In the genomic region with DNA sequence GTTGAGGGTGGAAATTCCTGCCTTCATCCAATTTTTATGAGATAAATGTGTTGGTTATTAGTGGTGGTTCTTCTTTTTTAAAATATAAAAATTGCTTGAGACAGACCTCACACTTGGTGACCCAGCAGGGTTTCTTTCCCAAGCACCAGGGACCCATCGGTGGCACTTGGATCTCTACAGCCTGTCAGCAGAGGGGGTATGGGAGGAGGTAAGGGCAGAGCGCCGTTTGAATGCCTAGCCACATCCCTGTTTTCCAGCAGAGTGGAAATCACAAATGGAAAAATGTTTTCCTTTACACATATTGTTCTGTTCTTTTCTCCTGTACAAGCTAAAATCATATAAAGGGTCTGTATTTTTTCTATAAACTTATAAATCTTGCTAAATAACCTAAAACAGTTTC, we compare ENCODE assay signal across 16 cellular contexts.
DNase-seq lines count a peak whose midpoint lies in the region; ATAC-seq and TF ChIP-seq lines count a peak whose summit lies in the region.
"Had no signal": no experiment of that assay in that cellular context is flagged by ENCODE, and none has a peak within 500 bp of the region (broad histone marks: within the 10 kb centered on the region; RNA-seq: fewer than 3 reads in every experiment).

No MANE protein-coding gene starts in this region.

- no peak for DNase-seq in AG04449 (ENCODE audit: low read depth, low spot score)
- no peak for DNase-seq in Karpas-422
- DNase-seq in epithelial cell of prostate (ENCODE audit: low read depth, low spot score): no peak
- no peak for DNase-seq in psoas muscle
- DNase-seq in GM23338 (ENCODE audit: low spot score): no peak
- no peak for DNase-seq in caudate nucleus (lab: John Stamatoyannopoulos, UW)
- DNase-seq: AML-193; central memory CD4-positive, alpha-beta T cell; NCI-H2227 treated with DMSO at 0.1 percent for 48 hours; stimulated activated naive CD4-positive, alpha-beta T cell treated with Interleukin-2 at 50 U/mL for 16 hours; T-cell had no signal

- H4K20me1 ChIP-seq in Karpas-422 (ENCODE audit: insufficient read depth, low read depth, low read length) (no peaks in the 10 kb centered on the region), GM23338 (replicated peaks; ENCODE audit: insufficient read depth) (no peaks in the 10 kb centered on the region)

- POLR2A ChIA-PET in AG04449 (lab: Yijun Ruan, JAX): interaction anchor here (1.6 kb wide), 1 partner anchor 248 kb away, joined by 4 read pairs; the partner anchor contains the start of gene NR3C1

- no peak overlapping the region for H3K27ac Mint-ChIP-seq in GM23338
- H3K27ac Mint-ChIP-seq: activated naive CD4-positive, alpha-beta T cell treated with anti-CD3 and anti-CD28 coated beads, Interleukin-2, amount 50 U/mL, for 24 hours; neural progenitor cell; T-cell had no signal

- H3F3A ChIP-seq in GM23338 (replicated peaks; ENCODE audit: low read depth): no peaks in the 10 kb centered on the region

- intact Hi-C loops in psoas muscle (cut with DNase I): no loop called here

- WGBS in psoas muscle, 3 donors: 47 to 55% (median 49%) methylated on average over 3 of the region's 3 CpGs

- H3K9me3 ChIP-seq in Karpas-422 (ENCODE audit: low read length) (no peaks in the 10 kb centered on the region), psoas muscle (no peaks in the 10 kb centered on the region)

- no peaks in the 10 kb centered on the region for H3K27me3 Mint-ChIP-seq in GM23338 (ENCODE audit: insufficient read depth, low read depth, poor library complexity)
- H3K27me3 Mint-ChIP-seq: activated naive CD4-positive, alpha-beta T cell treated with anti-CD3 and anti-CD28 coated beads, Interleukin-2, amount 50 U/mL, for 24 hours; T-cell had no signal

- no peaks in the 10 kb centered on the region for H3K9me3 Mint-ChIP-seq in GM23338
- H3K9me3 Mint-ChIP-seq: activated naive CD4-positive, alpha-beta T cell treated with anti-CD3 and anti-CD28 coated beads, Interleukin-2, amount 50 U/mL, for 24 hours; neural progenitor cell; T-cell had no signal

- H3K4me3 ChIP-seq in AG04449 (ENCODE audit: low read depth, low read length) (no peak overlapping the region), Karpas-422 (ENCODE audit: low read length) (no peak overlapping the region), psoas muscle (no peak overlapping the region), GM23338 (no peak overlapping the region)
- H3K4me3 ChIP-seq: K562, neural progenitor cell had no signal

- peaks cover 6% of the 10 kb centered on the region; the same call in 2 of the 3 replicates for H3K4me1 Mint-ChIP-seq in GM23338
- H3K4me1 Mint-ChIP-seq: activated naive CD4-positive, alpha-beta T cell treated with anti-CD3 and anti-CD28 coated beads, Interleukin-2, amount 50 U/mL, for 24 hours; T-cell had no signal

- peak overlapping the region; percentile 53 for H3K27ac ChIP-seq in Karpas-422 (ENCODE audit: low read length)
- H3K27ac ChIP-seq in epithelial cell of prostate: peak overlapping the region; percentile 28
- peak overlapping the region; percentile 38 for H3K27ac ChIP-seq in psoas muscle
- no peak overlapping the region for H3K27ac ChIP-seq in GM23338 (ENCODE audit: low read depth)
- no peak overlapping the region for H3K27ac ChIP-seq in caudate nucleus (ENCODE audit: low read depth, low read length)
- H3K27ac ChIP-seq: neural progenitor cell had no signal

- no peak overlapping the region for H3K4me2 ChIP-seq in Karpas-422 (ENCODE audit: low read depth, low read length, poor library complexity, severe bottlenecking)
- no peak overlapping the region for H3K4me2 ChIP-seq in GM23338
- H3K4me2 ChIP-seq: neural progenitor cell had no signal

- TF ChIP-seq CTCF in AG04449 (IDR thresholded peaks at IDR 0.05; ENCODE audit: insufficient read depth, low read length, missing control alignments) (peak; percentile 41), psoas muscle (IDR thresholded peaks at IDR 0.05) (no peak), GM23338 (conservative IDR thresholded peaks at IDR 0.05; ENCODE audit: low read depth in 2 of 2) (no peak)

- H3K4me1 ChIP-seq in Karpas-422 (ENCODE audit: low read length) (peaks cover 64% of the 10 kb centered on the region), psoas muscle (peaks cover 27% of the 10 kb centered on the region), GM23338 (ENCODE audit: insufficient read depth) (no peaks in the 10 kb centered on the region)

- peaks cover 6% of the 10 kb centered on the region; the same call in 1 of the 3 replicates for H3K36me3 Mint-ChIP-seq in GM23338 (ENCODE audit: low read depth)
- H3K36me3 Mint-ChIP-seq: neural progenitor cell had no signal

- H3K79me2 ChIP-seq in Karpas-422 (ENCODE audit: low read length) (peaks cover 8% of the 10 kb centered on the region; the same call in 1 of the 2 replicates), GM23338 (replicated peaks; ENCODE audit: insufficient read depth) (no peaks in the 10 kb centered on the region)

- no peak for ATAC-seq in psoas muscle
- ATAC-seq in GM23338: no peak
- ATAC-seq in HG02759 (IDR thresholded peaks at IDR 0.05; ENCODE audit: unreplicated experiment): no peak
- no peak for ATAC-seq in GM21360 (IDR thresholded peaks at IDR 0.05; ENCODE audit: unreplicated experiment)
- ATAC-seq: K562, T-cell had no signal

- H2AFZ ChIP-seq in Karpas-422 (ENCODE audit: low read length) (no peak overlapping the region), GM23338 (no peak overlapping the region)
- H2AFZ ChIP-seq: neural progenitor cell had no signal

- H3K9ac ChIP-seq in Karpas-422 (ENCODE audit: low read length): no peak overlapping the region
- H3K9ac ChIP-seq: neural progenitor cell had no signal

- H3K36me3 ChIP-seq in Karpas-422 (ENCODE audit: insufficient read depth, low read length): peaks cover 20% of the 10 kb centered on the region; the same call in 1 of the 2 replicates
- H3K36me3 ChIP-seq in psoas muscle (ENCODE audit: insufficient read depth in 1 of 2, low read depth in 1 of 2): peaks cover 0 to 6% of the 10 kb centered on the region in 2 donors
- no peaks in the 10 kb centered on the region for H3K36me3 ChIP-seq in GM23338 (ENCODE audit: insufficient read depth)
- H3K36me3 ChIP-seq: neural progenitor cell had no signal

- H3K27me3 ChIP-seq in Karpas-422 (ENCODE audit: low read length) (no peaks in the 10 kb centered on the region), psoas muscle (ENCODE audit: insufficient read depth in 3 of 3, low read length in 2 of 3) (no peaks in the 10 kb centered on the region), GM23338 (ENCODE audit: insufficient read depth) (no peaks in the 10 kb centered on the region)
- H3K27me3 ChIP-seq: neural progenitor cell had no signal

- no peaks in the 10 kb centered on the region for H3K9me2 ChIP-seq in Karpas-422 (replicated peaks; ENCODE audit: insufficient read depth, low read length)
- H3K9me2 ChIP-seq in GM23338 (ENCODE audit: insufficient read depth): no peaks in the 10 kb centered on the region

- H3K4me3 Mint-ChIP-seq in GM23338: no peak overlapping the region
- H3K4me3 Mint-ChIP-seq: activated naive CD4-positive, alpha-beta T cell treated with anti-CD3 and anti-CD28 coated beads, Interleukin-2, amount 50 U/mL, for 24 hours; neural progenitor cell; T-cell had no signal

- CTCF ChIA-PET in AG04449 (lab: Yijun Ruan, JAX): interaction anchor here (0.8 to 4.0 kb wide), 6 partner anchors 8 to 249 kb away, joined by 3 to 23 read pairs (median 4); no protein-coding TSS in a partner anchor

TF ChIP-seq in GM23338, 12 proteins besides CTCF, POLR2A, EP300 and RAD21 (continues in another document):
- no peak for TF ChIP-seq EZH2 (IDR thresholded peaks at IDR 0.05; ENCODE audit: low read depth, unreplicated experiment)
- no peak for TF ChIP-seq EZH2phosphoT487 (IDR thresholded peaks at IDR 0.05; ENCODE audit: unreplicated experiment)
- TF ChIP-seq ZNF114 (CRISPR knock-in tag; IDR thresholded peaks at IDR 0.05): no peak
- TF ChIP-seq, protein P1, sequence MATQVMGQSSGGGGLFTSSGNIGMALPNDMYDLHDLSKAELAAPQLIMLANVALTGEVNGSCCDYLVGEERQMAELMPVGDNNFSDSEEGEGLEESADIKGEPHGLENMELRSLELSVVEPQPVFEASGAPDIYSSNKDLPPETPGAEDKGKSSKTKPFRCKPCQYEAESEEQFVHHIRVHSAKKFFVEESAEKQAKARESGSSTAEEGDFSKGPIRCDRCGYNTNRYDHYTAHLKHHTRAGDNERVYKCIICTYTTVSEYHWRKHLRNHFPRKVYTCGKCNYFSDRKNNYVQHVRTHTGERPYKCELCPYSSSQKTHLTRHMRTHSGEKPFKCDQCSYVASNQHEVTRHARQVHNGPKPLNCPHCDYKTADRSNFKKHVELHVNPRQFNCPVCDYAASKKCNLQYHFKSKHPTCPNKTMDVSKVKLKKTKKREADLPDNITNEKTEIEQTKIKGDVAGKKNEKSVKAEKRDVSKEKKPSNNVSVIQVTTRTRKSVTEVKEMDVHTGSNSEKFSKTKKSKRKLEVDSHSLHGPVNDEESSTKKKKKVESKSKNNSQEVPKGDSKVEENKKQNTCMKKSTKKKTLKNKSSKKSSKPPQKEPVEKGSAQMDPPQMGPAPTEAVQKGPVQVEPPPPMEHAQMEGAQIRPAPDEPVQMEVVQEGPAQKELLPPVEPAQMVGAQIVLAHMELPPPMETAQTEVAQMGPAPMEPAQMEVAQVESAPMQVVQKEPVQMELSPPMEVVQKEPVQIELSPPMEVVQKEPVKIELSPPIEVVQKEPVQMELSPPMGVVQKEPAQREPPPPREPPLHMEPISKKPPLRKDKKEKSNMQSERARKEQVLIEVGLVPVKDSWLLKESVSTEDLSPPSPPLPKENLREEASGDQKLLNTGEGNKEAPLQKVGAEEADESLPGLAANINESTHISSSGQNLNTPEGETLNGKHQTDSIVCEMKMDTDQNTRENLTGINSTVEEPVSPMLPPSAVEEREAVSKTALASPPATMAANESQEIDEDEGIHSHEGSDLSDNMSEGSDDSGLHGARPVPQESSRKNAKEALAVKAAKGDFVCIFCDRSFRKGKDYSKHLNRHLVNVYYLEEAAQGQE (IDR thresholded peaks at IDR 0.05; ENCODE audit: unreplicated experiment): no peak
- TF ChIP-seq, protein P2, sequence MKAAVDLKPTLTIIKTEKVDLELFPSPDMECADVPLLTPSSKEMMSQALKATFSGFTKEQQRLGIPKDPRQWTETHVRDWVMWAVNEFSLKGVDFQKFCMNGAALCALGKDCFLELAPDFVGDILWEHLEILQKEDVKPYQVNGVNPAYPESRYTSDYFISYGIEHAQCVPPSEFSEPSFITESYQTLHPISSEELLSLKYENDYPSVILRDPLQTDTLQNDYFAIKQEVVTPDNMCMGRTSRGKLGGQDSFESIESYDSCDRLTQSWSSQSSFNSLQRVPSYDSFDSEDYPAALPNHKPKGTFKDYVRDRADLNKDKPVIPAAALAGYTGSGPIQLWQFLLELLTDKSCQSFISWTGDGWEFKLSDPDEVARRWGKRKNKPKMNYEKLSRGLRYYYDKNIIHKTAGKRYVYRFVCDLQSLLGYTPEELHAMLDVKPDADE (IDR thresholded peaks at IDR 0.05): no peak

Comparison
In these comparisons a context has a peak if more than half of its experiments do, and no peak if none do; other contexts are left out.
1. H3K27ac ChIP-seq: peak in Karpas-422 (single experiment), epithelial cell of prostate (single experiment) and psoas muscle (single experiment); none in GM23338 (single experiment) and caudate nucleus (single experiment).